Comparison of ENCODE assay signal across 8 cellular contexts in the genomic region with DNA sequence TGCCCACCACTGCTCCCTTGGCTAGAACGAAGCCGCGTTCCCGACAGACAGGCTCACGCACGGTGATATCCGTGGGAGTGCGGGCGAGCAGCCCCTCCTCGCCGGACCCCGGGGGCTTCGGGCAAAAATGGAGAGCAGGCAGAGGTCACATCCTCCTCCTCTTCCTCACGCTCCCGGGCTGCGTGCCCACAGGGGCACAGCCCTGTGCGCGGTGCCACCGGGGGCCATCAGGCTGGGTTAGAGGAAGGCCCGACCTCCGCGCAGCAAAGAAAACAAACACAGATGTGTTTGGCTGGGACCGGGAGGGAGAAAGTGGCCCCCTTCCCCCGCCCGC. TPM values are rescaled to one million over a fixed set of nuclear protein-coding genes. Genes with fewer than 3 reads are reported as not detected.
DNase-seq lines count a peak whose midpoint lies in the region; ATAC-seq and TF ChIP-seq lines count a peak whose summit lies in the region.

No MANE protein-coding gene starts in this region.

- peak overlapping the region; percentile 61 for H3K4me2 ChIP-seq in Karpas-422 (ENCODE audit: low read depth, low read length, poor library complexity, severe bottlenecking)

- WGBS in ovary, 3 donors: 1% methylated on average over 23 to 25 of the region's 25 CpGs

- H3K27ac ChIP-seq in Karpas-422 (ENCODE audit: low read length) (no peak overlapping the region), ovary (no peak overlapping the region)

- TF ChIP-seq CTCF in ovary (IDR thresholded peaks at IDR 0.05): no peak

- no peaks in the 10 kb centered on the region for H3K36me3 ChIP-seq in Karpas-422 (ENCODE audit: insufficient read depth, low read length)
- H3K36me3 ChIP-seq in endocrine pancreas (ENCODE audit: control insufficient read depth, insufficient read depth, low read length): no peaks in the 10 kb centered on the region
- no peaks in the 10 kb centered on the region for H3K36me3 ChIP-seq in ovary

- no peak for TF ChIP-seq EP300 in ovary (IDR thresholded peaks at IDR 0.05)

- H3K4me1 ChIP-seq in Karpas-422 (ENCODE audit: low read length): peaks cover 6% of the 10 kb centered on the region
- no peaks in the 10 kb centered on the region for H3K4me1 ChIP-seq in endocrine pancreas (ENCODE audit: control insufficient read depth, insufficient read depth, low read length)
- H3K4me1 ChIP-seq in ovary (ENCODE audit: insufficient read depth): peaks cover 8% of the 10 kb centered on the region

- DNase-seq in D341Med (ENCODE audit: low spot score): peak; percentile 40
- no peak for DNase-seq in Karpas-422
- DNase-seq in ovary: peak in 2 of 5 donors; percentile 19 to 35
- DNase-seq in activated gamma-delta T cell treated with Interleukin-2 at 50 U/mL for 16 hours: no peak
- DNase-seq in NK-92 treated with Interleukin-12 subunit alpha and Interleukin-12 subunit beta, amount 100 ng/mL, for 24 hours (lab: John Stamatoyannopoulos, UW): no peak

- no peak for TF ChIP-seq POLR2A in ovary (IDR thresholded peaks at IDR 0.05)

- H4K20me1 ChIP-seq in Karpas-422 (ENCODE audit: insufficient read depth, low read depth, low read length): no peaks in the 10 kb centered on the region

- no peaks in the 10 kb centered on the region for H3K79me2 ChIP-seq in Karpas-422 (ENCODE audit: low read length)

- H3K9me2 ChIP-seq in Karpas-422 (replicated peaks; ENCODE audit: insufficient read depth, low read length): no peaks in the 10 kb centered on the region

- H3K4me3 ChIP-seq in Karpas-422 (ENCODE audit: low read length): peak overlapping the region; percentile 57; the same call in 1 of the 2 replicates
- H3K4me3 ChIP-seq in endocrine pancreas (ENCODE audit: control insufficient read depth, insufficient read depth, low read length): no peak overlapping the region
- H3K4me3 ChIP-seq in ovary: peak overlapping the region; percentile 62

- ATAC-seq in HG02981 (IDR thresholded peaks at IDR 0.05; ENCODE audit: unreplicated experiment) (no peak), GM18867 (IDR thresholded peaks at IDR 0.05; ENCODE audit: unreplicated experiment) (no peak)

- H3K27me3 ChIP-seq in Karpas-422 (ENCODE audit: low read length) (peaks cover 4% of the 10 kb centered on the region; the same call in 1 of the 2 replicates), endocrine pancreas (ENCODE audit: control insufficient read depth, insufficient read depth, low read length) (no peaks in the 10 kb centered on the region), ovary (no peaks in the 10 kb centered on the region)

- H3K9ac ChIP-seq in Karpas-422 (ENCODE audit: low read length) (no peak overlapping the region; the same call in 1 of the 2 replicates), endocrine pancreas (ENCODE audit: control insufficient read depth, insufficient read depth, low read length) (peak overlapping the region; percentile 30)

- 0 out of 2 replicates have a peak overlapping the region, but pooled peaks have one; percentile 50 for H2AFZ ChIP-seq in Karpas-422 (ENCODE audit: low read length)

- intact Hi-C loops in ovary (cut with DNase I): no loop called here

- H3K9me3 ChIP-seq in Karpas-422 (ENCODE audit: low read length) (no peaks in the 10 kb centered on the region), endocrine pancreas (ENCODE audit: control insufficient read depth, low read length) (no peaks in the 10 kb centered on the region), ovary (no peaks in the 10 kb centered on the region)

RNA-seq across cellular contexts. Expression of a gene that starts 0.5 kb away (rescaled TPM):
- not detected in 2 replicates for total RNA-seq in Karpas-422 (2014; rRNA removed; shearing (Covaris generic); ENCODE audit: low replicate concordance)
- 10 to 100 TPM in 1 of 7 donors, 1 to 10 TPM in 4, under 1 TPM in 2; 0.28 to 12.5 (median 2.1) TPM for total RNA-seq in ovary
- polyA plus RNA-seq in ovary: 1 to 10 TPM; 1.1 to 1.6 TPM

RNA-seq across cellular contexts. Expression of a gene that starts 55.3 kb away (rescaled TPM):
- not detected in 2 replicates for total RNA-seq in Karpas-422 (2014; rRNA removed; shearing (Covaris generic); ENCODE audit: low replicate concordance)
- 1 to 10 TPM; 1.3 to 8.9 (median 3.7) TPM for total RNA-seq in ovary
- 1 to 10 TPM in 1 of 2 donors, under 1 TPM in 1; 0.86 to 3.8 TPM for polyA plus RNA-seq in ovary
